ENCODE assay signal across 1 cellular context in the genomic region with DNA sequence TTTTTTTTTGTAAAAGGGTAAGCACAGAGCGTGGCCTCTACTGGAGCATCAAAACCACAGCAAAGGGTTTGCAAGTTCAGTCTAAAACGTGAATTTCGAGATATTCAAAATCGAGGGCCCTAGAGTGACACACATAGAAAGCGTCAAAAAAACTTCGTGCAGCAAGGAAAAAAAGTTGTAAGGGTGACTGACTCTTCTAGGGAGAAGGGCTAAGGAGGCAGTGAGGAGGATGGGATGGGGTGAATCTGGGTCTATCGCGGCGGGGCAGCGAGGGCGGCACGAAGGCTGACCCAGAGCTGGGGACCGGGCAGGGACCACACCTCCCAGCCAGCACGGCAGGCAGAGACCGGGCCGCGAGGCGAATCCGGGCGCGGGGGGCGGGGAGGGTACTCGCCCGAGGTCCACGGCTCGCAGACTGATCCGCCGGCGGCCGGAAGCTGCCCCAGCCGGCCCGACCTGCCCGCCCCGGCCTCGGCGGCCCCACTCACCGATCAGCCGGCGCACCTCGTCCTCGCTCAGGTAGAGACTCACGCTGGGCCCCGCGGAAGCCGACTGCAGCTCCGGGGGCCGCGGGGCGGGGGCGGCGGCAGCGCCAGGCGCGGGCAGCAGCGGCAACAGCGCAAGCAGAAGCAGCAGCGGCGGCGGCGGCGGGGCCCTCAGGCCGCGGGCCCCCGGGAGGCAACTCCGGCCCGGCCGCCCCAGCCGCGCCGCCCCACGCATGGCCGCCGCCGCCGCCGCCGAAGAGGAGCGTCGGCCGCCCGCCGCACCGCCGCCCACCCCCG.
TF ChIP-seq lines count a peak whose summit lies in the region.

No MANE protein-coding gene starts in this region.

TF ChIP-seq in HepG2, 621 proteins besides CTCF, POLR2A, EP300 and RAD21 (continued from another document):
- TF ChIP-seq, protein P1, sequence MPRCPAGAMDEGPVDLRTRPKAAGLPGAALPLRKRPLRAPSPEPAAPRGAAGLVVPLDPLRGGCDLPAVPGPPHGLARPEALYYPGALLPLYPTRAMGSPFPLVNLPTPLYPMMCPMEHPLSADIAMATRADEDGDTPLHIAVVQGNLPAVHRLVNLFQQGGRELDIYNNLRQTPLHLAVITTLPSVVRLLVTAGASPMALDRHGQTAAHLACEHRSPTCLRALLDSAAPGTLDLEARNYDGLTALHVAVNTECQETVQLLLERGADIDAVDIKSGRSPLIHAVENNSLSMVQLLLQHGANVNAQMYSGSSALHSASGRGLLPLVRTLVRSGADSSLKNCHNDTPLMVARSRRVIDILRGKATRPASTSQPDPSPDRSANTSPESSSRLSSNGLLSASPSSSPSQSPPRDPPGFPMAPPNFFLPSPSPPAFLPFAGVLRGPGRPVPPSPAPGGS (CRISPR knock-in tag; IDR thresholded peaks at IDR 0.05) = no peak
